11 cellular contexts compared by ENCODE assay signal in the genomic region with DNA sequence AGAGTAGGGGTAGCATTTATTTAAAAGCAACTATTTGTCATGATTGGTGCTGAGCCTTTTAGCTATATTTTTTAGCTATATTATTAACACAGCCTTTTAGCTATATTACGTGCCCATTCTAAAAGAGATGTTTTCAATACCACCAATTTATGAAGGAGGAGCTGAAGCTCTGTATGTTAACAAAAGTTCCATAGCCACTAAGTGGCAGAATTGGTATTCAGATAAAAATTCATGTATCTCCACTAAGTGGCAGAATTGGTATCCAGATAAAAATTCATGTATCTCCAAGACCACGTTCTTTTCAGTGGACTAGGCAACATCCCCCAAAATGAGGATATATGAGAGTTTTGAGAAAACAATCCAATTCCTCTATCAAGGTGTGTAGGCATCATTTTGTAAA.
DNase-seq lines count a peak whose midpoint lies in the region; ATAC-seq, FAIRE-seq and TF ChIP-seq lines count a peak whose summit lies in the region.
"Had no signal": no experiment of that assay in that cellular context is flagged by ENCODE, and none has a peak within 500 bp of the region (broad histone marks: within the 10 kb centered on the region; RNA-seq: fewer than 3 reads in every experiment).

No MANE protein-coding gene starts in this region.

- no peaks in the 10 kb centered on the region for H3K27me3 ChIP-seq in RWPE2 (ENCODE audit: insufficient read depth, poor library complexity, severe bottlenecking)
- H3K27me3 ChIP-seq in WERI-Rb-1 (ENCODE audit: insufficient read depth, low read depth, severe bottlenecking), result no peaks in the 10 kb centered on the region
- H3K27me3 ChIP-seq: ascending aorta, MG63 had no signal

- peak; percentile 51 for TF ChIP-seq CTCF in AG10803 (conservative IDR thresholded peaks at IDR 0.05; ENCODE audit: low read length)
- peak; percentile 60 for TF ChIP-seq CTCF in RWPE2 (IDR thresholded peaks at IDR 0.05; ENCODE audit: poor library complexity, severe bottlenecking)
- no peak for TF ChIP-seq CTCF in WERI-Rb-1 (IDR thresholded peaks at IDR 0.05; ENCODE audit: low read depth, low read length)

- H3K4me1 ChIP-seq in RWPE2 (ENCODE audit: insufficient read depth, poor library complexity, severe bottlenecking), result peaks cover 5% of the 10 kb centered on the region

- no peak overlapping the region for H3K4me3 ChIP-seq in AG10803 (ENCODE audit: low read length)
- no peak overlapping the region for H3K4me3 ChIP-seq in RWPE2 (ENCODE audit: severe bottlenecking)
- no peak overlapping the region for H3K4me3 ChIP-seq in WERI-Rb-1 (ENCODE audit: low read depth, low read length)
- H3K4me3 ChIP-seq: ascending aorta, MG63 had no signal

- no peak for FAIRE-seq in HTR-8/SVneo (lab: Jason Lieb, UNC)

- H3K9me3 ChIP-seq in RWPE2 (ENCODE audit: severe bottlenecking) (no peaks in the 10 kb centered on the region), WERI-Rb-1 (ENCODE audit: severe bottlenecking) (no peaks in the 10 kb centered on the region)
- H3K9me3 ChIP-seq: ascending aorta, MG63 had no signal

- H3K36me3 ChIP-seq in RWPE2 (ENCODE audit: low read depth) (no peaks in the 10 kb centered on the region), WERI-Rb-1 (no peaks in the 10 kb centered on the region)
- H3K36me3 ChIP-seq: ascending aorta had no signal

- ATAC-seq in RWPE2 (ENCODE audit: low read depth), result 0 out of 3 replicates have a peak, but pooled peaks have one; percentile 38
- ATAC-seq in HG02938 (IDR thresholded peaks at IDR 0.05; ENCODE audit: unreplicated experiment), result no peak
- ATAC-seq in HG02840 (IDR thresholded peaks at IDR 0.05; ENCODE audit: low FRiP score, unreplicated experiment), result no peak

- DNase-seq in AG10803 (ENCODE audit: low read depth), result peak; percentile 35
- peak; percentile 12 for DNase-seq in HTR-8/SVneo (ENCODE audit: insufficient read length, low spot score)
- no peak for DNase-seq in RWPE2 (ENCODE audit: low spot score)
- DNase-seq in globus pallidus (ENCODE audit: low spot score), result peak; percentile 16
- DNase-seq in WERI-Rb-1, result no peak
- no peak for DNase-seq in activated naive CD4-positive, alpha-beta T cell treated with Interleukin-2 at 50 U/mL for 16 hours
- DNase-seq: H9, MG63 had no signal

- H3K27ac ChIP-seq in RWPE2 (ENCODE audit: poor library complexity, severe bottlenecking), result no peak overlapping the region
- H3K27ac ChIP-seq in WERI-Rb-1, result no peak overlapping the region
- H3K27ac ChIP-seq: ascending aorta had no signal

Comparison
In these comparisons a context has a peak if more than half of its experiments do, and no peak if none do; other contexts are left out.
1. DNase-seq: peak in AG10803 (single experiment), HTR-8/SVneo (single experiment) and globus pallidus (single experiment); none in RWPE2 (single experiment), WERI-Rb-1 (single experiment) and activated naive CD4-positive, alpha-beta T cell treated with Interleukin-2 at 50 U/mL for 16 hours (single experiment).